6 cellular contexts compared by ENCODE assay signal in the genomic region with DNA sequence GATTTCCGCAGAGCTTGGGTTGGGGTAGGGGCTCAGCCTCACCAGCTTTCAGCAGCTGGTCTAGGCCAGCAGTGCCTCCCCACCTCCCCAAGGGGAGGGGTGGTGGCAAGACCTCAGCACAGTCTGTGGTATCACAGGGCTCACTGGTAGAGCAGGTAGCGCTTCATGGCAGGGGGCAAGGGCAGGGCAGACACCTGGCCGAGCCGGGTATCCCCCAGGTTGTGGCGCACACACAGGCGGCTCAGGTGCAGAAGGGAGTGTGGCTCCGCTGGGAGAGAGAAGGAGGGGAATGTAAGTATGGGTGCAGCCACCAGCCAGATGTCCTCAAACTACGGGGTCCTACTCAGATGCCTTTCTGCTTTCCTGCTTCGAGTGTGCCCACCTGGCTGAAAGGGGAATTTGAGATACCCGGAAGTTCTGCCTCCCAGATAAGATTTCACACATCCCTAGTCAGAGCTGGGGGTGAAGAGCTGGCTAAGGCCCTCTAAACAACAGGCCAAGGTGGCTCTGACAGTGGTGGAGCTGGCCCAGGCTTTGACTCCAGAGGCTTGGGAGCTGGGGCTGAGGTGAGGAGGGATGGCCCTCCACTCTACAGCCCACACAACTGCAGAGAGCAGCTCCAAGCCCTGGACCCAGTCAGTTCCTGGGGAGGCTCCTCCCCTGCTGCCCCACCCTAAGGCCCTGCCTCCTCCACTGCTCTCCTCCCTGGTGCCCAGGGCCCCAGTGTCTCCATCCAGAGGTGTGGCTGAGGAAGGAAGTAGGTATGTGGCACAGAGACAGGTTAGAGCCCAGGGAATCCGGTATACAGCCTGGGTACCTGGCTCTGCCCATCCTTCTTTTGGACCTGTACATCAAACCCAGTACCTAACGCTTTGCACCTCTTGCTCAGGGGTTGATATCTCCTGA. TPM values are rescaled to one million over a fixed set of nuclear protein-coding genes. Genes with fewer than 3 reads are reported as not detected.
A peak's percentile ranks its signal among the peaks of the same experiment; 100 is the strongest.
DNase-seq lines count a peak whose midpoint lies in the region; TF ChIP-seq lines count a peak whose summit lies in the region.

No MANE protein-coding gene starts in this region.

- peaks cover 51% of the 10 kb centered on the region for H3K4me1 Mint-ChIP-seq in T-helper 2 cell treated with Interferon-gamma antibody and Interleukin-4, amounts not matched to agents 5 μg/mL and 100 μg/mL, for 36 hours (ENCODE audit: low read depth)
- peaks cover 34% of the 10 kb centered on the region for H3K4me1 Mint-ChIP-seq in type B pancreatic cell (ENCODE audit: unreplicated experiment)

- TF ChIP-seq CTCF in right atrium auricular region (IDR thresholded peaks at IDR 0.05): no peak
- no peak for TF ChIP-seq CTCF in type B pancreatic cell (conservative IDR thresholded peaks at IDR 0.05)

- no peaks in the 10 kb centered on the region for H3K9me3 ChIP-seq in right atrium auricular region

- H3K27ac Mint-ChIP-seq in T-helper 2 cell treated with Interferon-gamma antibody and Interleukin-4, amounts not matched to agents 5 μg/mL and 100 μg/mL, for 36 hours: peak overlapping the region; percentile 88
- H3K27ac Mint-ChIP-seq in type B pancreatic cell: peak overlapping the region; percentile 89

- H3K27me3 Mint-ChIP-seq in T-helper 2 cell treated with Interferon-gamma antibody and Interleukin-4, amounts not matched to agents 5 μg/mL and 100 μg/mL, for 36 hours (ENCODE audit: low read depth): no peaks in the 10 kb centered on the region
- H3K27me3 Mint-ChIP-seq in type B pancreatic cell: no peaks in the 10 kb centered on the region

- no peaks in the 10 kb centered on the region for H3K9me3 Mint-ChIP-seq in T-helper 2 cell treated with Interferon-gamma antibody and Interleukin-4, amounts not matched to agents 5 μg/mL and 100 μg/mL, for 36 hours
- H3K9me3 Mint-ChIP-seq in type B pancreatic cell: no peaks in the 10 kb centered on the region

- H3K4me1 ChIP-seq in right atrium auricular region: peaks cover 0 to 61% of the 10 kb centered on the region in 2 donors

- DNase-seq in NCI-H1105 treated with DMSO at 0.1 percent for 48 hours (lab: John Stamatoyannopoulos, UW) (peak; percentile 45), NCI-H1105 (lab: John Stamatoyannopoulos, UW) (no peak), right atrium auricular region (ENCODE audit: low spot score) (no peak), type B pancreatic cell (ENCODE audit: extremely low spot score, unreplicated experiment) (no peak), dermis blood vessel endothelial cell (no peak)
- DNase-seq in T-helper 2 cell treated with Interferon-gamma antibody and Interleukin-4, amounts not matched to agents 5 μg/mL and 100 μg/mL, for 36 hours (ENCODE audit: low spot score): peak; percentile 50

- no peaks in the 10 kb centered on the region for H3K27me3 ChIP-seq in right atrium auricular region

- peaks cover 51% of the 10 kb centered on the region for H3K36me3 Mint-ChIP-seq in T-helper 2 cell treated with Interferon-gamma antibody and Interleukin-4, amounts not matched to agents 5 μg/mL and 100 μg/mL, for 36 hours (ENCODE audit: low read depth)
- peaks cover 26% of the 10 kb centered on the region for H3K36me3 Mint-ChIP-seq in type B pancreatic cell

- peak overlapping the region; percentile 93 for H3K4me3 Mint-ChIP-seq in T-helper 2 cell treated with Interferon-gamma antibody and Interleukin-4, amounts not matched to agents 5 μg/mL and 100 μg/mL, for 36 hours
- peak overlapping the region; percentile 89 for H3K4me3 Mint-ChIP-seq in type B pancreatic cell

- H3K36me3 ChIP-seq in right atrium auricular region: peaks cover 21% of the 10 kb centered on the region

- peak overlapping the region; percentile 77 to 86 for H3K27ac ChIP-seq in right atrium auricular region

- peak overlapping the region in 1 of 2 donors; percentile 68 for H3K4me3 ChIP-seq in right atrium auricular region

RNA-seq across cellular contexts. Expression of a gene that starts 1.8 kb away (rescaled TPM):
- total RNA-seq in right atrium auricular region: 1 to 10 TPM; 4.1 to 6.4 TPM
- 6.5 and 13.9 TPM in 2 replicates for total RNA-seq in type B pancreatic cell (ENCODE audit: low replicate concordance)
- total RNA-seq in dermis blood vessel endothelial cell: 3.5 and 6.0 TPM in 2 replicates

RNA-seq across cellular contexts. Expression of a gene that starts 4.0 kb away (rescaled TPM):
- total RNA-seq in right atrium auricular region: 100 to 1,000 TPM; 755 to 842 TPM
- total RNA-seq in type B pancreatic cell (ENCODE audit: low replicate concordance): 565 and 954 TPM in 2 replicates
- 625 and 743 TPM in 2 replicates for total RNA-seq in dermis blood vessel endothelial cell

RNA-seq across cellular contexts. Expression of a gene that starts 19.4 kb away (rescaled TPM):
- total RNA-seq in right atrium auricular region: 10 to 100 TPM; 35.3 to 45.1 TPM
- 121 and 198 TPM in 2 replicates for total RNA-seq in type B pancreatic cell (ENCODE audit: low replicate concordance)
- 85.3 and 128 TPM in 2 replicates for total RNA-seq in dermis blood vessel endothelial cell

RNA-seq across cellular contexts. Expression of a gene that starts 20.2 kb away (rescaled TPM):
- total RNA-seq in right atrium auricular region (1 to 10 TPM in 1 of 2 donors, under 1 TPM in 1; 0.39 to 1.7 TPM), type B pancreatic cell (ENCODE audit: low replicate concordance) (31.7 and 33.5 TPM in 2 replicates), dermis blood vessel endothelial cell (5.6 and 24.0 TPM in 2 replicates)

RNA-seq across cellular contexts. Expression of a gene that starts 30.6 kb away (rescaled TPM):
- total RNA-seq in right atrium auricular region (1 to 10 TPM in 1 of 2 donors, under 1 TPM in 1; 0.83 to 1.5 TPM), type B pancreatic cell (ENCODE audit: low replicate concordance) (6.3 and 25.2 TPM in 2 replicates), dermis blood vessel endothelial cell (0.28 and 1.0 TPM in 2 replicates)

Comparison
In these comparisons a context has a peak if more than half of its experiments do, and no peak if none do; other contexts are left out.
1. DNase-seq: peak in NCI-H1105 treated with DMSO at 0.1 percent for 48 hours (single experiment) and T-helper 2 cell treated with Interferon-gamma antibody and Interleukin-4, amounts not matched to agents 5 μg/mL and 100 μg/mL, for 36 hours (single experiment); none in NCI-H1105 (single experiment), right atrium auricular region (single experiment), type B pancreatic cell (single experiment) and dermis blood vessel endothelial cell (single experiment).